1 cellular context compared by ENCODE assay signal in genomic region chr3:158768881-158769518, GRCh38.
TF ChIP-seq lines count a peak whose summit lies in the region.

No MANE protein-coding gene starts in this region.

TF ChIP-seq in GM23338, 12 proteins besides CTCF, POLR2A, EP300 and RAD21 (continued from another document):
- TF ChIP-seq, protein P1, sequence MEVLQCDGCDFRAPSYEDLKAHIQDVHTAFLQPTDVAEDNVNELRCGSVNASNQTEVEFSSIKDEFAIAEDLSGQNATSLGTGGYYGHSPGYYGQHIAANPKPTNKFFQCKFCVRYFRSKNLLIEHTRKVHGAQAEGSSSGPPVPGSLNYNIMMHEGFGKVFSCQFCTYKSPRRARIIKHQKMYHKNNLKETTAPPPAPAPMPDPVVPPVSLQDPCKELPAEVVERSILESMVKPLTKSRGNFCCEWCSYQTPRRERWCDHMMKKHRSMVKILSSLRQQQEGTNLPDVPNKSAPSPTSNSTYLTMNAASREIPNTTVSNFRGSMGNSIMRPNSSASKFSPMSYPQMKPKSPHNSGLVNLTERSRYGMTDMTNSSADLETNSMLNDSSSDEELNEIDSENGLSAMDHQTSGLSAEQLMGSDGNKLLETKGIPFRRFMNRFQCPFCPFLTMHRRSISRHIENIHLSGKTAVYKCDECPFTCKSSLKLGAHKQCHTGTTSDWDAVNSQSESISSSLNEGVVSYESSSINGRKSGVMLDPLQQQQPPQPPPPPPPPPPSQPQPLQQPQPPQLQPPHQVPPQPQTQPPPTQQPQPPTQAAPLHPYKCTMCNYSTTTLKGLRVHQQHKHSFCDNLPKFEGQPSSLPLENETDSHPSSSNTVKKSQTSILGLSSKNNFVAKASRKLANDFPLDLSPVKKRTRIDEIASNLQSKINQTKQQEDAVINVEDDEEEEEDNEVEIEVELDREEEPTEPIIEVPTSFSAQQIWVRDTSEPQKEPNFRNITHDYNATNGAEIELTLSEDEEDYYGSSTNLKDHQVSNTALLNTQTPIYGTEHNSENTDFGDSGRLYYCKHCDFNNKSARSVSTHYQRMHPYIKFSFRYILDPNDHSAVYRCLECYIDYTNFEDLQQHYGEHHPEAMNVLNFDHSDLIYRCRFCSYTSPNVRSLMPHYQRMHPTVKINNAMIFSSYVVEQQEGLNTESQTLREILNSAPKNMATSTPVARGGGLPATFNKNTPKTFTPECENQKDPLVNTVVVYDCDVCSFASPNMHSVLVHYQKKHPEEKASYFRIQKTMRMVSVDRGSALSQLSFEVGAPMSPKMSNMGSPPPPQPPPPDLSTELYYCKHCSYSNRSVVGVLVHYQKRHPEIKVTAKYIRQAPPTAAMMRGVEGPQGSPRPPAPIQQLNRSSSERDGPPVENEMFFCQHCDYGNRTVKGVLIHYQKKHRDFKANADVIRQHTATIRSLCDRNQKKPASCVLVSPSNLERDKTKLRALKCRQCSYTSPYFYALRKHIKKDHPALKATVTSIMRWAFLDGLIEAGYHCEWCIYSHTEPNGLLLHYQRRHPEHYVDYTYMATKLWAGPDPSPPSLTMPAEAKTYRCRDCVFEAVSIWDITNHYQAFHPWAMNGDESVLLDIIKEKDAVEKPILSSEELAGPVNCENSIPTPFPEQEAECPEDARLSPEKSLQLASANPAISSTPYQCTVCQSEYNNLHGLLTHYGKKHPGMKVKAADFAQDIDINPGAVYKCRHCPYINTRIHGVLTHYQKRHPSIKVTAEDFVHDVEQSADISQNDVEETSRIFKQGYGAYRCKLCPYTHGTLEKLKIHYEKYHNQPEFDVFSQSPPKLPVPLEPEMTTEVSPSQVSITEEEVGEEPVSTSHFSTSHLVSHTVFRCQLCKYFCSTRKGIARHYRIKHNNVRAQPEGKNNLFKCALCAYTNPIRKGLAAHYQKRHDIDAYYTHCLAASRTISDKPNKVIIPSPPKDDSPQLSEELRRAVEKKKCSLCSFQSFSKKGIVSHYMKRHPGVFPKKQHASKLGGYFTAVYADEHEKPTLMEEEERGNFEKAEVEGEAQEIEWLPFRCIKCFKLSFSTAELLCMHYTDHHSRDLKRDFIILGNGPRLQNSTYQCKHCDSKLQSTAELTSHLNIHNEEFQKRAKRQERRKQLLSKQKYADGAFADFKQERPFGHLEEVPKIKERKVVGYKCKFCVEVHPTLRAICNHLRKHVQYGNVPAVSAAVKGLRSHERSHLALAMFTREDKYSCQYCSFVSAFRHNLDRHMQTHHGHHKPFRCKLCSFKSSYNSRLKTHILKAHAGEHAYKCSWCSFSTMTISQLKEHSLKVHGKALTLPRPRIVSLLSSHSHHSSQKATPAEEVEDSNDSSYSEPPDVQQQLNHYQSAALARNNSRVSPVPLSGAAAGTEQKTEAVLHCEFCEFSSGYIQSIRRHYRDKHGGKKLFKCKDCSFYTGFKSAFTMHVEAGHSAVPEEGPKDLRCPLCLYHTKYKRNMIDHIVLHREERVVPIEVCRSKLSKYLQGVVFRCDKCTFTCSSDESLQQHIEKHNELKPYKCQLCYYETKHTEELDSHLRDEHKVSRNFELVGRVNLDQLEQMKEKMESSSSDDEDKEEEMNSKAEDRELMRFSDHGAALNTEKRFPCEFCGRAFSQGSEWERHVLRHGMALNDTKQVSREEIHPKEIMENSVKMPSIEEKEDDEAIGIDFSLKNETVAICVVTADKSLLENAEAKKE (CRISPR knock-in tag; IDR thresholded peaks at IDR 0.05): no peak
- TF ChIP-seq, protein P2, sequence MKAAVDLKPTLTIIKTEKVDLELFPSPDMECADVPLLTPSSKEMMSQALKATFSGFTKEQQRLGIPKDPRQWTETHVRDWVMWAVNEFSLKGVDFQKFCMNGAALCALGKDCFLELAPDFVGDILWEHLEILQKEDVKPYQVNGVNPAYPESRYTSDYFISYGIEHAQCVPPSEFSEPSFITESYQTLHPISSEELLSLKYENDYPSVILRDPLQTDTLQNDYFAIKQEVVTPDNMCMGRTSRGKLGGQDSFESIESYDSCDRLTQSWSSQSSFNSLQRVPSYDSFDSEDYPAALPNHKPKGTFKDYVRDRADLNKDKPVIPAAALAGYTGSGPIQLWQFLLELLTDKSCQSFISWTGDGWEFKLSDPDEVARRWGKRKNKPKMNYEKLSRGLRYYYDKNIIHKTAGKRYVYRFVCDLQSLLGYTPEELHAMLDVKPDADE (IDR thresholded peaks at IDR 0.05): no peak
- TF ChIP-seq JUNB (IDR thresholded peaks at IDR 0.05; ENCODE audit: unreplicated experiment): no peak
